ENCODE assay signal across 1 cellular context in genomic region chr20:62487564-62488086, GRCh38.
A peak's percentile ranks its signal among the peaks of the same experiment; 100 is the strongest.
TF ChIP-seq lines count a peak whose summit lies in the region.

No MANE protein-coding gene starts in this region.

TF ChIP-seq in K562, 482 proteins besides CTCF, POLR2A, EP300 and RAD21 (continued from another document and continues in another):
- TF ChIP-seq HMG20A (CRISPR knock-in tag; conservative IDR thresholded peaks at IDR 0.05) (no peak), HNRNPH1 (optimal IDR thresholded peaks at IDR 0.05; ENCODE audit: low read depth, low read length) (no peak), ZNF785 (CRISPR knock-in tag; IDR thresholded peaks at IDR 0.05) (no peak), ZNF639 (CRISPR knock-in tag; conservative IDR thresholded peaks at IDR 0.05 in 1 of 2, IDR thresholded peaks at IDR 0.05 in 1 of 2) (no peak; a peak in 1 of 4 replicates), TAF7 (tag; IDR thresholded peaks at IDR 0.05) (no peak), L3MBTL2 (IDR thresholded peaks at IDR 0.05) (no peak), SRSF3 (IDR thresholded peaks at IDR 0.05; ENCODE audit: insufficient read depth, low read length) (no peak), ZNF507 (tag; conservative IDR thresholded peaks at IDR 0.05) (no peak), ARID4B (CRISPR knock-in tag; IDR thresholded peaks at IDR 0.05) (no peak), ZNF274 (IDR thresholded peaks at IDR 0.05; ENCODE audit: borderline replicate concordance, low read depth, low read length) (no peak), SRSF9 (IDR thresholded peaks at IDR 0.05; ENCODE audit: borderline replicate concordance, low read depth, low read length) (no peak), GATAD2A (IDR thresholded peaks at IDR 0.05) (peak; percentile 86; the same call in 1 of the 2 replicates), KDM5B (IDR thresholded peaks at IDR 0.05; ENCODE audit: insufficient replicate concordance, low read depth, low read length) (no peak), ZNF778 (CRISPR knock-in tag; IDR thresholded peaks at IDR 0.05) (no peak), SFPQ (IDR thresholded peaks at IDR 0.05; ENCODE audit: low read depth, low read length) (no peak), POLR2AphosphoS5 (IDR thresholded peaks at IDR 0.05; ENCODE audit: control insufficient read depth, insufficient read depth, low read depth, low read length) (peak; percentile 63; the same call in 1 of the 2 replicates), TRIM24 (IDR thresholded peaks at IDR 0.05) (peak in 1 of 2 experiments; percentile 69; a peak in 2 of 4 replicates), CBFA2T3 (IDR thresholded peaks at IDR 0.05) (peak; percentile 86), KAT7 (CRISPR knock-in tag; IDR thresholded peaks at IDR 0.05; ENCODE audit: borderline replicate concordance) (peak; percentile 85; the same call in 1 of the 2 replicates), RCOR1 (IDR thresholded peaks at IDR 0.05; ENCODE audit: borderline replicate concordance in 1 of 2, low read depth in 2 of 2, low read length in 2 of 2) (peak in 1 of 2 experiments; percentile 77; a peak in 2 of 4 replicates), MTA2 (IDR thresholded peaks at IDR 0.05; ENCODE audit: low read depth) (peak; percentile 57), CGGBP1 (CRISPR knock-in tag; IDR thresholded peaks at IDR 0.05) (no peak), TFE3 (CRISPR knock-in tag; IDR thresholded peaks at IDR 0.05) (no peak), ZFPM2 (CRISPR knock-in tag; IDR thresholded peaks at IDR 0.05) (no peak), U2AF2 (optimal IDR thresholded peaks at IDR 0.05; ENCODE audit: low read depth, low read length) (no peak), CHCHD3 (CRISPR knock-in tag; IDR thresholded peaks at IDR 0.05) (no peak), SOX6 (IDR thresholded peaks at IDR 0.05) (peak; percentile 86), CBX8 (IDR thresholded peaks at IDR 0.05; ENCODE audit: borderline replicate concordance, extremely low read depth, low read depth, low read length, poor library complexity, severe bottlenecking) (no peak), ZNF165 (CRISPR knock-in tag; IDR thresholded peaks at IDR 0.05; ENCODE audit: borderline replicate concordance) (0 out of 2 replicates have a peak, but pooled peaks have one; percentile 29), DDX20 (tag; IDR thresholded peaks at IDR 0.05; ENCODE audit: low read depth) (no peak), SNIP1 (IDR thresholded peaks at IDR 0.05; ENCODE audit: low read depth) (no peak), TCF15 (CRISPR knock-in tag; IDR thresholded peaks at IDR 0.05) (no peak), ID3 (CRISPR knock-in tag; IDR thresholded peaks at IDR 0.05) (no peak), ID3 (tag; IDR thresholded peaks at IDR 0.05) (no peak; the same call in 1 of the 2 replicates), THAP7 (CRISPR knock-in tag; IDR thresholded peaks at IDR 0.05) (no peak), MBD2 (IDR thresholded peaks at IDR 0.05; ENCODE audit: borderline replicate concordance, low read depth) (peak; percentile 77), SAFB (IDR thresholded peaks at IDR 0.05; ENCODE audit: borderline replicate concordance, low read depth, low read length) (no peak), TEAD4 (IDR thresholded peaks at IDR 0.05; ENCODE audit: low read length) (peak; percentile 63), TEAD4 (CRISPR knock-in tag; IDR thresholded peaks at IDR 0.05; ENCODE audit: borderline replicate concordance) (no peak), SPI1 (IDR thresholded peaks at IDR 0.05; ENCODE audit: borderline replicate concordance, low read depth, low read length) (no peak), GATAD2B (IDR thresholded peaks at IDR 0.05; ENCODE audit: borderline replicate concordance) (peak; percentile 72; the same call in 1 of the 2 replicates), HSF4 (CRISPR knock-in tag; IDR thresholded peaks at IDR 0.05; ENCODE audit: borderline replicate concordance) (peak; percentile 58; the same call in 1 of the 2 replicates), GTF3C2 (IDR thresholded peaks at IDR 0.05; ENCODE audit: borderline replicate concordance, extremely low read depth, insufficient read length) (no peak), ETS1 (conservative IDR thresholded peaks at IDR 0.05; ENCODE audit: control insufficient read depth, low read depth, low read length) (no peak), SMAD3 (CRISPR knock-in tag; conservative IDR thresholded peaks at IDR 0.05) (no peak), ZNF431 (CRISPR knock-in tag; IDR thresholded peaks at IDR 0.05) (no peak), SP1 (CRISPR knock-in tag; IDR thresholded peaks at IDR 0.05) (no peak; the same call in 1 of the 2 replicates), ZNF766 (CRISPR knock-in tag; conservative IDR thresholded peaks at IDR 0.05) (peak; percentile 67; the same call in 1 of the 2 replicates), E2F3 (CRISPR knock-in tag; IDR thresholded peaks at IDR 0.05) (no peak), FOXK2 (conservative IDR thresholded peaks at IDR 0.05 in 1 of 2, IDR thresholded peaks at IDR 0.05 in 1 of 2; ENCODE audit: low read depth in 2 of 2) (peak in 1 of 2 experiments; percentile 94; a peak in 2 of 4 replicates), ILF3 (IDR thresholded peaks at IDR 0.05; ENCODE audit: borderline replicate concordance) (no peak), COPS2 (conservative IDR thresholded peaks at IDR 0.05) (no peak)
